In genomic region chr9:114366334-114367128, GRCh38 we compare ENCODE assay signal across 8 cellular contexts. TPM values are rescaled to one million over a fixed set of nuclear protein-coding genes. Genes with fewer than 3 reads are reported as not detected.
DNase-seq lines count a peak whose midpoint lies in the region; ATAC-seq lines count a peak whose summit lies in the region.

No MANE protein-coding gene starts in this region.

- H3K4me1 Mint-ChIP-seq in naive B cell, result peaks cover 56 to 92% (median 81%) of the 10 kb centered on the region in 3 donors

- H2BK120ac ChIP-seq in neuronal stem cell (ENCODE audit: low read depth, low read length), result no peak overlapping the region

- H3K4ac ChIP-seq in neuronal stem cell (ENCODE audit: low read length), result no peak overlapping the region

- ATAC-seq in GM21717 (IDR thresholded peaks at IDR 0.05; ENCODE audit: unreplicated experiment) (peak; percentile 50), naive B cell (ENCODE audit: low read depth in 2 of 2) (peak; percentile 78 to 79), GM18520 (IDR thresholded peaks at IDR 0.05; ENCODE audit: unreplicated experiment) (no peak)

- no CpG with 5 or more reads among the region's 10 CpGs for WGBS in neuronal stem cell (ENCODE audit: extremely low coverage in 2 of 2, insufficient read length in 2 of 2, insufficient replicate concordance in 1 of 2), 2 donors

- H2BK15ac ChIP-seq in neuronal stem cell (ENCODE audit: low read length), result no peak overlapping the region

- H3K27me3 ChIP-seq in neuronal stem cell (ENCODE audit: control insufficient read depth in 3 of 3, insufficient read depth in 3 of 3, low read depth in 1 of 3, low read length in 3 of 3), result no peaks in the 10 kb centered on the region

- no peak overlapping the region for H3K14ac ChIP-seq in neuronal stem cell (ENCODE audit: low read length)

- no peak overlapping the region for H2BK5ac ChIP-seq in neuronal stem cell (ENCODE audit: low read length)

- H3K27ac Mint-ChIP-seq in naive B cell, result peak overlapping the region; percentile 74 to 98 (median 97)

- no peak overlapping the region for H2BK12ac ChIP-seq in neuronal stem cell (ENCODE audit: low read length)

- H2AFZ ChIP-seq in neuronal stem cell (ENCODE audit: low read length), result no peak overlapping the region

- H3K27me3 Mint-ChIP-seq in naive B cell, result no peaks in the 10 kb centered on the region

- H3K9me3 Mint-ChIP-seq in naive B cell, result peaks cover 0 to 5% (median 0%) of the 10 kb centered on the region in 7 donors

- H3K4me3 ChIP-seq in neuronal stem cell (ENCODE audit: low read length in 2 of 2), result no peak overlapping the region

- no peak overlapping the region for H4K8ac ChIP-seq in neuronal stem cell (ENCODE audit: low read depth, low read length)

- no peak overlapping the region for H3K9ac ChIP-seq in neuronal stem cell (ENCODE audit: low read depth, low read length, poor library complexity)

- peaks cover 27 to 37% of the 10 kb centered on the region in 2 donors for H3K36me3 Mint-ChIP-seq in naive B cell

- H3K4me3 Mint-ChIP-seq in naive B cell, result peak overlapping the region; percentile 68 to 90 (median 81)

- no peaks in the 10 kb centered on the region for H3K79me1 ChIP-seq in neuronal stem cell (ENCODE audit: low read depth, low read length)

- no peak overlapping the region for H3K4me2 ChIP-seq in neuronal stem cell (ENCODE audit: insufficient read depth, low read length, poor library complexity, severe bottlenecking)

- H3K36me3 ChIP-seq in neuronal stem cell (replicated peaks in 1 of 2; ENCODE audit: control insufficient read depth in 2 of 2, insufficient read depth in 2 of 2, low read length in 2 of 2), result peaks cover 11 to 43% of the 10 kb centered on the region in 2 donors

- DNase-seq in GM04503 (ENCODE audit: low read depth) (peak; percentile 82), Kasumi-1 (lab: John Stamatoyannopoulos, UW) (peak; percentile 58 to 67), astrocyte of the hippocampus (ENCODE audit: low read depth, low spot score) (peak; percentile 89), naive B cell (peak; percentile 73), NCI-H510A (lab: John Stamatoyannopoulos, UW) (no peak), neuronal stem cell (ENCODE audit: low spot score) (no peak)

- H4K91ac ChIP-seq in neuronal stem cell (ENCODE audit: low read depth, low read length, poor library complexity), result no peak overlapping the region

- H3K23ac ChIP-seq in neuronal stem cell (ENCODE audit: low read depth, low read length, poor library complexity), result no peak overlapping the region

- no peak overlapping the region for H3K18ac ChIP-seq in neuronal stem cell (ENCODE audit: low read length)

- H2AK5ac ChIP-seq in neuronal stem cell (ENCODE audit: low read depth, low read length), result no peak overlapping the region

- peaks cover 13 to 15% of the 10 kb centered on the region in 2 donors for H3K4me1 ChIP-seq in neuronal stem cell (ENCODE audit: control insufficient read depth in 2 of 2, insufficient read depth in 1 of 2, low read depth in 1 of 2, low read length in 2 of 2)

- no peak overlapping the region for H3K27ac ChIP-seq in neuronal stem cell (replicated peaks; ENCODE audit: low read length)

- no peaks in the 10 kb centered on the region for H3K9me3 ChIP-seq in neuronal stem cell (replicated peaks in 1 of 2; ENCODE audit: control insufficient read depth in 2 of 2, insufficient read depth in 1 of 2, low read depth in 1 of 2, low read length in 2 of 2)

RNA-seq across cellular contexts. Expression of gene AKNA, which starts 21.3 kb away (rescaled TPM):
- polyA plus RNA-seq in naive B cell (ENCODE audit: low read depth in 6 of 6), result 10 to 100 TPM in 5 of 6 donors, under 1 TPM in 1; 0.78 to 34.1 (median 13.7) TPM
- polyA plus RNA-seq in neuronal stem cell (2013, experiment 1 of 2), result 13.9 TPM
- 13.8 TPM for polyA plus RNA-seq in neuronal stem cell (2013, experiment 2 of 2)

RNA-seq across cellular contexts. Expression of gene ORM2, which starts 36.9 kb away (rescaled TPM):
- polyA plus RNA-seq in naive B cell (ENCODE audit: low read depth in 6 of 6), result not detected
- 0.14 TPM for polyA plus RNA-seq in neuronal stem cell (2013, experiment 1 of 2)
- 0.08 TPM for polyA plus RNA-seq in neuronal stem cell (2013, experiment 2 of 2)

RNA-seq across cellular contexts. Expression of gene ORM1, which starts 43.6 kb away (rescaled TPM):
- not detected for polyA plus RNA-seq in naive B cell (ENCODE audit: low read depth in 6 of 6)
- not detected for polyA plus RNA-seq in neuronal stem cell (2013, experiment 1 of 2)
- polyA plus RNA-seq in neuronal stem cell (2013, experiment 2 of 2), result not detected

Comparison
In these comparisons a context has a peak if more than half of its experiments do, and no peak if none do; other contexts are left out.
1. DNase-seq: peak in GM04503 (single experiment), Kasumi-1 (2 of 2), astrocyte of the hippocampus (single experiment) and naive B cell (single experiment); none in NCI-H510A (single experiment) and neuronal stem cell (single experiment).